In the genomic region with DNA sequence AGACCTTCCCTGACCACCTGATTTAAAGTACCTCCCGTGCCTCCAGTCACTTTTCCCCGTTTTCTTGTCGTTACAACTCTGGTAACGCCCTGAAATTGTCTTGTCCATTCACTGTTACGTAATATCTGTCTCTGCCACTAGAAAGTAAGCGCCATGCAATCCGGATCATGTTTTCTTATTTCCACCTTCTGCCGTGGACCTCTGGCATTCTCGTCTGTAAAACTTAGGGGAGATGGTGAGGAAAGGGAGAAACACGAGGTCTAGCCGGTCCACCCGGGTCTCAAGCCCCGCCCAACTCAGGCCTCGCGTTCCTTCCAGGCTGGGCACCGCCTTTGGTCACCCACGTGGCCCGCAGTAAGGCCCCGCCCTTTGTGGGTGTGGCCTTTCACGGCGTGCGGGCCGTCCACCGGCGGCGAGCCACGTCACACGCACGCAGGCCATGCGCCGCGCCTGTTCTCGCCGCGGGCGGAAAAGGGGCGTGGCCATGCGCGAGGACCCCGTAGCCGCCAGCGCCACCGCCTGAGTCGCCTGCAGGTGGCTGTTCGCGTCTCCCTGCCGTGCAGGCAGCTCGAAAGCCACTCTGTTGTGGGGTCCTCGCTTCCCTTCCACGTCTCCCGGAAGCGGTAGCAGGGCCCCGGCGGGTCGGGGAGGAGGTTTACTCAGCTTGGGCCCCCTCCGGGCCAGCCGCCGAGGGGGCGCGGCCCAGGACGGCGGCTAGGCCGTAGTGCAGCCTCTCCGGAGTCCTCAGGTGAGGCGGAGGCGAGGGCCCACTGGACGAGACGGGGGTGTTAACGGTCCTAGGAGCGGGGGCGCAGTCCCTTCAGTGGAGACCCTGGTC, we compare ENCODE assay signal across 1 cellular context.
A peak's percentile ranks its signal among the peaks of the same experiment; 100 is the strongest.
TF ChIP-seq lines count a peak whose summit lies in the region.

A gene with protein sequence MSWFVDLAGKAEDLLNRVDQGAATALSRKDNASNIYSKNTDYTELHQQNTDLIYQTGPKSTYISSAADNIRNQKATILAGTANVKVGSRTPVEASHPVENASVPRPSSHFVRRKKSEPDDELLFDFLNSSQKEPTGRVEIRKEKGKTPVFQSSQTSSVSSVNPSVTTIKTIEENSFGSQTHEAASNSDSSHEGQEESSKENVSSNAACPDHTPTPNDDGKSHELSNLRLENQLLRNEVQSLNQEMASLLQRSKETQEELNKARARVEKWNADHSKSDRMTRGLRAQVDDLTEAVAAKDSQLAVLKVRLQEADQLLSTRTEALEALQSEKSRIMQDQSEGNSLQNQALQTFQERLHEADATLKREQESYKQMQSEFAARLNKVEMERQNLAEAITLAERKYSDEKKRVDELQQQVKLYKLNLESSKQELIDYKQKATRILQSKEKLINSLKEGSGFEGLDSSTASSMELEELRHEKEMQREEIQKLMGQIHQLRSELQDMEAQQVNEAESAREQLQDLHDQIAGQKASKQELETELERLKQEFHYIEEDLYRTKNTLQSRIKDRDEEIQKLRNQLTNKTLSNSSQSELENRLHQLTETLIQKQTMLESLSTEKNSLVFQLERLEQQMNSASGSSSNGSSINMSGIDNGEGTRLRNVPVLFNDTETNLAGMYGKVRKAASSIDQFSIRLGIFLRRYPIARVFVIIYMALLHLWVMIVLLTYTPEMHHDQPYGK (plus strand): TSS at position 597 of the 838 bp plus-strand sequence. CDS start 3,133 bp downstream, outside the sequence.

TF ChIP-seq in K562, 482 proteins besides CTCF, POLR2A, EP300 and RAD21 (continued from another document and continues in another):
- TF ChIP-seq, protein P1, sequence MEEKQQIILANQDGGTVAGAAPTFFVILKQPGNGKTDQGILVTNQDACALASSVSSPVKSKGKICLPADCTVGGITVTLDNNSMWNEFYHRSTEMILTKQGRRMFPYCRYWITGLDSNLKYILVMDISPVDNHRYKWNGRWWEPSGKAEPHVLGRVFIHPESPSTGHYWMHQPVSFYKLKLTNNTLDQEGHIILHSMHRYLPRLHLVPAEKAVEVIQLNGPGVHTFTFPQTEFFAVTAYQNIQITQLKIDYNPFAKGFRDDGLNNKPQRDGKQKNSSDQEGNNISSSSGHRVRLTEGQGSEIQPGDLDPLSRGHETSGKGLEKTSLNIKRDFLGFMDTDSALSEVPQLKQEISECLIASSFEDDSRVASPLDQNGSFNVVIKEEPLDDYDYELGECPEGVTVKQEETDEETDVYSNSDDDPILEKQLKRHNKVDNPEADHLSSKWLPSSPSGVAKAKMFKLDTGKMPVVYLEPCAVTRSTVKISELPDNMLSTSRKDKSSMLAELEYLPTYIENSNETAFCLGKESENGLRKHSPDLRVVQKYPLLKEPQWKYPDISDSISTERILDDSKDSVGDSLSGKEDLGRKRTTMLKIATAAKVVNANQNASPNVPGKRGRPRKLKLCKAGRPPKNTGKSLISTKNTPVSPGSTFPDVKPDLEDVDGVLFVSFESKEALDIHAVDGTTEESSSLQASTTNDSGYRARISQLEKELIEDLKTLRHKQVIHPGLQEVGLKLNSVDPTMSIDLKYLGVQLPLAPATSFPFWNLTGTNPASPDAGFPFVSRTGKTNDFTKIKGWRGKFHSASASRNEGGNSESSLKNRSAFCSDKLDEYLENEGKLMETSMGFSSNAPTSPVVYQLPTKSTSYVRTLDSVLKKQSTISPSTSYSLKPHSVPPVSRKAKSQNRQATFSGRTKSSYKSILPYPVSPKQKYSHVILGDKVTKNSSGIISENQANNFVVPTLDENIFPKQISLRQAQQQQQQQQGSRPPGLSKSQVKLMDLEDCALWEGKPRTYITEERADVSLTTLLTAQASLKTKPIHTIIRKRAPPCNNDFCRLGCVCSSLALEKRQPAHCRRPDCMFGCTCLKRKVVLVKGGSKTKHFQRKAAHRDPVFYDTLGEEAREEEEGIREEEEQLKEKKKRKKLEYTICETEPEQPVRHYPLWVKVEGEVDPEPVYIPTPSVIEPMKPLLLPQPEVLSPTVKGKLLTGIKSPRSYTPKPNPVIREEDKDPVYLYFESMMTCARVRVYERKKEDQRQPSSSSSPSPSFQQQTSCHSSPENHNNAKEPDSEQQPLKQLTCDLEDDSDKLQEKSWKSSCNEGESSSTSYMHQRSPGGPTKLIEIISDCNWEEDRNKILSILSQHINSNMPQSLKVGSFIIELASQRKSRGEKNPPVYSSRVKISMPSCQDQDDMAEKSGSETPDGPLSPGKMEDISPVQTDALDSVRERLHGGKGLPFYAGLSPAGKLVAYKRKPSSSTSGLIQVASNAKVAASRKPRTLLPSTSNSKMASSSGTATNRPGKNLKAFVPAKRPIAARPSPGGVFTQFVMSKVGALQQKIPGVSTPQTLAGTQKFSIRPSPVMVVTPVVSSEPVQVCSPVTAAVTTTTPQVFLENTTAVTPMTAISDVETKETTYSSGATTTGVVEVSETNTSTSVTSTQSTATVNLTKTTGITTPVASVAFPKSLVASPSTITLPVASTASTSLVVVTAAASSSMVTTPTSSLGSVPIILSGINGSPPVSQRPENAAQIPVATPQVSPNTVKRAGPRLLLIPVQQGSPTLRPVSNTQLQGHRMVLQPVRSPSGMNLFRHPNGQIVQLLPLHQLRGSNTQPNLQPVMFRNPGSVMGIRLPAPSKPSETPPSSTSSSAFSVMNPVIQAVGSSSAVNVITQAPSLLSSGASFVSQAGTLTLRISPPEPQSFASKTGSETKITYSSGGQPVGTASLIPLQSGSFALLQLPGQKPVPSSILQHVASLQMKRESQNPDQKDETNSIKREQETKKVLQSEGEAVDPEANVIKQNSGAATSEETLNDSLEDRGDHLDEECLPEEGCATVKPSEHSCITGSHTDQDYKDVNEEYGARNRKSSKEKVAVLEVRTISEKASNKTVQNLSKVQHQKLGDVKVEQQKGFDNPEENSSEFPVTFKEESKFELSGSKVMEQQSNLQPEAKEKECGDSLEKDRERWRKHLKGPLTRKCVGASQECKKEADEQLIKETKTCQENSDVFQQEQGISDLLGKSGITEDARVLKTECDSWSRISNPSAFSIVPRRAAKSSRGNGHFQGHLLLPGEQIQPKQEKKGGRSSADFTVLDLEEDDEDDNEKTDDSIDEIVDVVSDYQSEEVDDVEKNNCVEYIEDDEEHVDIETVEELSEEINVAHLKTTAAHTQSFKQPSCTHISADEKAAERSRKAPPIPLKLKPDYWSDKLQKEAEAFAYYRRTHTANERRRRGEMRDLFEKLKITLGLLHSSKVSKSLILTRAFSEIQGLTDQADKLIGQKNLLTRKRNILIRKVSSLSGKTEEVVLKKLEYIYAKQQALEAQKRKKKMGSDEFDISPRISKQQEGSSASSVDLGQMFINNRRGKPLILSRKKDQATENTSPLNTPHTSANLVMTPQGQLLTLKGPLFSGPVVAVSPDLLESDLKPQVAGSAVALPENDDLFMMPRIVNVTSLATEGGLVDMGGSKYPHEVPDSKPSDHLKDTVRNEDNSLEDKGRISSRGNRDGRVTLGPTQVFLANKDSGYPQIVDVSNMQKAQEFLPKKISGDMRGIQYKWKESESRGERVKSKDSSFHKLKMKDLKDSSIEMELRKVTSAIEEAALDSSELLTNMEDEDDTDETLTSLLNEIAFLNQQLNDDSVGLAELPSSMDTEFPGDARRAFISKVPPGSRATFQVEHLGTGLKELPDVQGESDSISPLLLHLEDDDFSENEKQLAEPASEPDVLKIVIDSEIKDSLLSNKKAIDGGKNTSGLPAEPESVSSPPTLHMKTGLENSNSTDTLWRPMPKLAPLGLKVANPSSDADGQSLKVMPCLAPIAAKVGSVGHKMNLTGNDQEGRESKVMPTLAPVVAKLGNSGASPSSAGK (IDR thresholded peaks at IDR 0.05): peak; percentile 97
- no peak for TF ChIP-seq ZNF551 (CRISPR knock-in tag; IDR thresholded peaks at IDR 0.05)
- TF ChIP-seq, protein P2, sequence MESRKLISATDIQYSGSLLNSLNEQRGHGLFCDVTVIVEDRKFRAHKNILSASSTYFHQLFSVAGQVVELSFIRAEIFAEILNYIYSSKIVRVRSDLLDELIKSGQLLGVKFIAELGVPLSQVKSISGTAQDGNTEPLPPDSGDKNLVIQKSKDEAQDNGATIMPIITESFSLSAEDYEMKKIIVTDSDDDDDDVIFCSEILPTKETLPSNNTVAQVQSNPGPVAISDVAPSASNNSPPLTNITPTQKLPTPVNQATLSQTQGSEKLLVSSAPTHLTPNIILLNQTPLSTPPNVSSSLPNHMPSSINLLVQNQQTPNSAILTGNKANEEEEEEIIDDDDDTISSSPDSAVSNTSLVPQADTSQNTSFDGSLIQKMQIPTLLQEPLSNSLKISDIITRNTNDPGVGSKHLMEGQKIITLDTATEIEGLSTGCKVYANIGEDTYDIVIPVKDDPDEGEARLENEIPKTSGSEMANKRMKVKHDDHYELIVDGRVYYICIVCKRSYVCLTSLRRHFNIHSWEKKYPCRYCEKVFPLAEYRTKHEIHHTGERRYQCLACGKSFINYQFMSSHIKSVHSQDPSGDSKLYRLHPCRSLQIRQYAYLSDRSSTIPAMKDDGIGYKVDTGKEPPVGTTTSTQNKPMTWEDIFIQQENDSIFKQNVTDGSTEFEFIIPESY (CRISPR knock-in tag; IDR thresholded peaks at IDR 0.05): peak; percentile 87
- no peak for TF ChIP-seq XRCC4 (IDR thresholded peaks at IDR 0.05; ENCODE audit: extremely low read depth, insufficient read depth, insufficient read length)
- no peak for TF ChIP-seq NR4A1 (CRISPR knock-in tag; IDR thresholded peaks at IDR 0.05)
- TF ChIP-seq NR4A1 (tag; IDR thresholded peaks at IDR 0.05): 0 out of 2 replicates have a peak, but pooled peaks have one; percentile 38
- TF ChIP-seq, protein P3, sequence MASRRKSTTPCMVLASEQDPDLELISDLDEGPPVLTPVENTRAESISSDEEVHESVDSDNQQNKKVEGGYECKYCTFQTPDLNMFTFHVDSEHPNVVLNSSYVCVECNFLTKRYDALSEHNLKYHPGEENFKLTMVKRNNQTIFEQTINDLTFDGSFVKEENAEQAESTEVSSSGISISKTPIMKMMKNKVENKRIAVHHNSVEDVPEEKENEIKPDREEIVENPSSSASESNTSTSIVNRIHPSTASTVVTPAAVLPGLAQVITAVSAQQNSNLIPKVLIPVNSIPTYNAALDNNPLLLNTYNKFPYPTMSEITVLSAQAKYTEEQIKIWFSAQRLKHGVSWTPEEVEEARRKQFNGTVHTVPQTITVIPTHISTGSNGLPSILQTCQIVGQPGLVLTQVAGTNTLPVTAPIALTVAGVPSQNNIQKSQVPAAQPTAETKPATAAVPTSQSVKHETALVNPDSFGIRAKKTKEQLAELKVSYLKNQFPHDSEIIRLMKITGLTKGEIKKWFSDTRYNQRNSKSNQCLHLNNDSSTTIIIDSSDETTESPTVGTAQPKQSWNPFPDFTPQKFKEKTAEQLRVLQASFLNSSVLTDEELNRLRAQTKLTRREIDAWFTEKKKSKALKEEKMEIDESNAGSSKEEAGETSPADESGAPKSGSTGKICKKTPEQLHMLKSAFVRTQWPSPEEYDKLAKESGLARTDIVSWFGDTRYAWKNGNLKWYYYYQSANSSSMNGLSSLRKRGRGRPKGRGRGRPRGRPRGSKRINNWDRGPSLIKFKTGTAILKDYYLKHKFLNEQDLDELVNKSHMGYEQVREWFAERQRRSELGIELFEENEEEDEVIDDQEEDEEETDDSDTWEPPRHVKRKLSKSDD (conservative IDR thresholded peaks at IDR 0.05; ENCODE audit: low read length): no peak
- TF ChIP-seq, protein P4, sequence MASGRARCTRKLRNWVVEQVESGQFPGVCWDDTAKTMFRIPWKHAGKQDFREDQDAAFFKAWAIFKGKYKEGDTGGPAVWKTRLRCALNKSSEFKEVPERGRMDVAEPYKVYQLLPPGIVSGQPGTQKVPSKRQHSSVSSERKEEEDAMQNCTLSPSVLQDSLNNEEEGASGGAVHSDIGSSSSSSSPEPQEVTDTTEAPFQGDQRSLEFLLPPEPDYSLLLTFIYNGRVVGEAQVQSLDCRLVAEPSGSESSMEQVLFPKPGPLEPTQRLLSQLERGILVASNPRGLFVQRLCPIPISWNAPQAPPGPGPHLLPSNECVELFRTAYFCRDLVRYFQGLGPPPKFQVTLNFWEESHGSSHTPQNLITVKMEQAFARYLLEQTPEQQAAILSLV (tag; IDR thresholded peaks at IDR 0.05): peak; percentile 84
- peak; percentile 93 for TF ChIP-seq TBP (optimal IDR thresholded peaks at IDR 0.05; ENCODE audit: low read depth, low read length)
- TF ChIP-seq PRPF4 (IDR thresholded peaks at IDR 0.05; ENCODE audit: insufficient read depth, low read depth, low read length, poor library complexity, severe bottlenecking): no peak
- peak; percentile 82 for TF ChIP-seq HMGN3 (IDR thresholded peaks at IDR 0.05; ENCODE audit: borderline replicate concordance, extremely low read depth, insufficient read length, low read depth, low read length)
- TF ChIP-seq, protein P5, sequence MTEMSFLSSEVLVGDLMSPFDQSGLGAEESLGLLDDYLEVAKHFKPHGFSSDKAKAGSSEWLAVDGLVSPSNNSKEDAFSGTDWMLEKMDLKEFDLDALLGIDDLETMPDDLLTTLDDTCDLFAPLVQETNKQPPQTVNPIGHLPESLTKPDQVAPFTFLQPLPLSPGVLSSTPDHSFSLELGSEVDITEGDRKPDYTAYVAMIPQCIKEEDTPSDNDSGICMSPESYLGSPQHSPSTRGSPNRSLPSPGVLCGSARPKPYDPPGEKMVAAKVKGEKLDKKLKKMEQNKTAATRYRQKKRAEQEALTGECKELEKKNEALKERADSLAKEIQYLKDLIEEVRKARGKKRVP (CRISPR knock-in tag; IDR thresholded peaks at IDR 0.05): no peak
- TF ChIP-seq, protein P6, sequence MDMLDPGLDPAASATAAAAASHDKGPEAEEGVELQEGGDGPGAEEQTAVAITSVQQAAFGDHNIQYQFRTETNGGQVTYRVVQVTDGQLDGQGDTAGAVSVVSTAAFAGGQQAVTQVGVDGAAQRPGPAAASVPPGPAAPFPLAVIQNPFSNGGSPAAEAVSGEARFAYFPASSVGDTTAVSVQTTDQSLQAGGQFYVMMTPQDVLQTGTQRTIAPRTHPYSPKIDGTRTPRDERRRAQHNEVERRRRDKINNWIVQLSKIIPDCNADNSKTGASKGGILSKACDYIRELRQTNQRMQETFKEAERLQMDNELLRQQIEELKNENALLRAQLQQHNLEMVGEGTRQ (CRISPR knock-in tag; IDR thresholded peaks at IDR 0.05): peak; percentile 94
- 0 out of 2 replicates have a peak, but pooled peaks have one; percentile 56 for TF ChIP-seq BRD4 (IDR thresholded peaks at IDR 0.05)
- TF ChIP-seq, protein P7, sequence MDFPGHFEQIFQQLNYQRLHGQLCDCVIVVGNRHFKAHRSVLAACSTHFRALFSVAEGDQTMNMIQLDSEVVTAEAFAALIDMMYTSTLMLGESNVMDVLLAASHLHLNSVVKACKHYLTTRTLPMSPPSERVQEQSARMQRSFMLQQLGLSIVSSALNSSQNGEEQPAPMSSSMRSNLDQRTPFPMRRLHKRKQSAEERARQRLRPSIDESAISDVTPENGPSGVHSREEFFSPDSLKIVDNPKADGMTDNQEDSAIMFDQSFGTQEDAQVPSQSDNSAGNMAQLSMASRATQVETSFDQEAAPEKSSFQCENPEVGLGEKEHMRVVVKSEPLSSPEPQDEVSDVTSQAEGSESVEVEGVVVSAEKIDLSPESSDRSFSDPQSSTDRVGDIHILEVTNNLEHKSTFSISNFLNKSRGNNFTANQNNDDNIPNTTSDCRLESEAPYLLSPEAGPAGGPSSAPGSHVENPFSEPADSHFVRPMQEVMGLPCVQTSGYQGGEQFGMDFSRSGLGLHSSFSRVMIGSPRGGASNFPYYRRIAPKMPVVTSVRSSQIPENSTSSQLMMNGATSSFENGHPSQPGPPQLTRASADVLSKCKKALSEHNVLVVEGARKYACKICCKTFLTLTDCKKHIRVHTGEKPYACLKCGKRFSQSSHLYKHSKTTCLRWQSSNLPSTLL (IDR thresholded peaks at IDR 0.05): no peak
- TF ChIP-seq, protein P8, sequence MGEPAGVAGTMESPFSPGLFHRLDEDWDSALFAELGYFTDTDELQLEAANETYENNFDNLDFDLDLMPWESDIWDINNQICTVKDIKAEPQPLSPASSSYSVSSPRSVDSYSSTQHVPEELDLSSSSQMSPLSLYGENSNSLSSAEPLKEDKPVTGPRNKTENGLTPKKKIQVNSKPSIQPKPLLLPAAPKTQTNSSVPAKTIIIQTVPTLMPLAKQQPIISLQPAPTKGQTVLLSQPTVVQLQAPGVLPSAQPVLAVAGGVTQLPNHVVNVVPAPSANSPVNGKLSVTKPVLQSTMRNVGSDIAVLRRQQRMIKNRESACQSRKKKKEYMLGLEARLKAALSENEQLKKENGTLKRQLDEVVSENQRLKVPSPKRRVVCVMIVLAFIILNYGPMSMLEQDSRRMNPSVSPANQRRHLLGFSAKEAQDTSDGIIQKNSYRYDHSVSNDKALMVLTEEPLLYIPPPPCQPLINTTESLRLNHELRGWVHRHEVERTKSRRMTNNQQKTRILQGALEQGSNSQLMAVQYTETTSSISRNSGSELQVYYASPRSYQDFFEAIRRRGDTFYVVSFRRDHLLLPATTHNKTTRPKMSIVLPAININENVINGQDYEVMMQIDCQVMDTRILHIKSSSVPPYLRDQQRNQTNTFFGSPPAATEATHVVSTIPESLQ (CRISPR knock-in tag; IDR thresholded peaks at IDR 0.05): 0 out of 2 replicates have a peak, but pooled peaks have one; percentile 41
